ENCODE assay signal across 14 cellular contexts in genomic region chr13:28449826-28450773, GRCh38. TPM values are rescaled to one million over a fixed set of nuclear protein-coding genes. Genes with fewer than 3 reads are reported as not detected.
DNase-seq lines count a peak whose midpoint lies in the region; ATAC-seq and TF ChIP-seq lines count a peak whose summit lies in the region.
"Had no signal": no experiment of that assay in that cellular context is flagged by ENCODE, and none has a peak within 500 bp of the region (broad histone marks: within the 10 kb centered on the region; RNA-seq: fewer than 3 reads in every experiment).

No MANE protein-coding gene starts in this region.

- WGBS in prostate gland = 34% methylated on average over 8 of the region's 8 CpGs

- TF ChIP-seq CTCF in chondrocyte (IDR thresholded peaks at IDR 0.05) (no peak), retinal pigment epithelial cell (conservative IDR thresholded peaks at IDR 0.05; ENCODE audit: low read depth, low read length) (no peak), prostate gland (IDR thresholded peaks at IDR 0.05) (no peak), Peyer's patch (IDR thresholded peaks at IDR 0.05) (no peak)

- H3K4me1 Mint-ChIP-seq in chondrocyte (ENCODE audit: low read depth) = peaks cover 29% of the 10 kb centered on the region
- H3K4me1 Mint-ChIP-seq: activated naive CD4-positive, alpha-beta T cell treated with anti-CD3 and anti-CD28 coated beads, Interleukin-2, amount 10 ng/mL, durations not matched to agents 7 days and 5 days had no signal

- peaks cover 13% of the 10 kb centered on the region for H3K9me3 Mint-ChIP-seq in chondrocyte (ENCODE audit: low read depth)

- H3K4me3 ChIP-seq in retinal pigment epithelial cell (ENCODE audit: low read length) (no peak overlapping the region), prostate gland (no peak overlapping the region), Peyer's patch (no peak overlapping the region)

- no peak overlapping the region for H3K27ac ChIP-seq in prostate gland
- no peak overlapping the region for H3K27ac ChIP-seq in Peyer's patch
- H3K27ac ChIP-seq: neutrophil had no signal

- intact Hi-C loops in prostate gland (cut with DNase I) = no loop called here

- no peaks in the 10 kb centered on the region for H3K4me1 ChIP-seq in prostate gland (replicated peaks)
- H3K4me1 ChIP-seq in Peyer's patch = no peaks in the 10 kb centered on the region

- no peaks in the 10 kb centered on the region for H3K27me3 ChIP-seq in prostate gland (replicated peaks; ENCODE audit: insufficient read depth)
- no peaks in the 10 kb centered on the region for H3K27me3 ChIP-seq in Peyer's patch

- ATAC-seq in GM18520 (IDR thresholded peaks at IDR 0.05; ENCODE audit: unreplicated experiment) (peak; percentile 45), HG02852 (IDR thresholded peaks at IDR 0.05; ENCODE audit: unreplicated experiment) (peak; percentile 59), HG02610 (IDR thresholded peaks at IDR 0.05; ENCODE audit: unreplicated experiment) (no peak)
- ATAC-seq: activated CD8-positive, alpha-beta T cell treated with anti-CD3 and anti-CD28 coated beads for 36 hours had no signal

- peaks cover 3% of the 10 kb centered on the region for H3K36me3 Mint-ChIP-seq in chondrocyte (ENCODE audit: low read depth)
- H3K36me3 Mint-ChIP-seq: activated naive CD4-positive, alpha-beta T cell treated with anti-CD3 and anti-CD28 coated beads, Interleukin-2, amount 10 ng/mL, durations not matched to agents 7 days and 5 days had no signal

- DNase-seq in chondrocyte (ENCODE audit: low spot score) (no peak), retinal pigment epithelial cell (ENCODE audit: low read depth) (peak; percentile 32), prostate gland (ENCODE audit: low spot score) (no peak), NCI-H1436 (lab: John Stamatoyannopoulos, UW) (no peak), Peyer's patch (no peak)
- DNase-seq: activated CD8-positive, alpha-beta T cell treated with anti-CD3 and anti-CD28 coated beads for 36 hours; activated naive CD4-positive, alpha-beta T cell treated with anti-CD3 and anti-CD28 coated beads, Interleukin-2, amount 10 ng/mL, durations not matched to agents 7 days and 5 days; COR-L47; NCI-H2081; stimulated activated naive CD4-positive, alpha-beta T cell had no signal

- H3K36me3 ChIP-seq in prostate gland (no peaks in the 10 kb centered on the region), Peyer's patch (no peaks in the 10 kb centered on the region)
- H3K36me3 ChIP-seq: neutrophil had no signal

- peak overlapping the region; percentile 53 for H3K27ac Mint-ChIP-seq in chondrocyte (ENCODE audit: unreplicated experiment)
- H3K27ac Mint-ChIP-seq: activated CD8-positive, alpha-beta T cell treated with anti-CD3 and anti-CD28 coated beads for 36 hours; activated naive CD4-positive, alpha-beta T cell treated with anti-CD3 and anti-CD28 coated beads, Interleukin-2, amount 10 ng/mL, durations not matched to agents 7 days and 5 days had no signal

- no peaks in the 10 kb centered on the region for H3K27me3 Mint-ChIP-seq in chondrocyte (ENCODE audit: low read depth)
- H3K27me3 Mint-ChIP-seq: activated CD8-positive, alpha-beta T cell treated with anti-CD3 and anti-CD28 coated beads for 36 hours; activated naive CD4-positive, alpha-beta T cell treated with anti-CD3 and anti-CD28 coated beads, Interleukin-2, amount 10 ng/mL, durations not matched to agents 7 days and 5 days had no signal

- TF ChIP-seq POLR2A in prostate gland (IDR thresholded peaks at IDR 0.05) (no peak), Peyer's patch (IDR thresholded peaks at IDR 0.05) (no peak)

- no peak overlapping the region for H3K4me3 Mint-ChIP-seq in chondrocyte (ENCODE audit: unreplicated experiment)
- H3K4me3 Mint-ChIP-seq: activated CD8-positive, alpha-beta T cell treated with anti-CD3 and anti-CD28 coated beads for 36 hours; activated naive CD4-positive, alpha-beta T cell treated with anti-CD3 and anti-CD28 coated beads, Interleukin-2, amount 10 ng/mL, durations not matched to agents 7 days and 5 days had no signal

- no peaks in the 10 kb centered on the region for H3K9me3 ChIP-seq in prostate gland
- no peaks in the 10 kb centered on the region for H3K9me3 ChIP-seq in Peyer's patch

RNA-seq across cellular contexts. Expression of gene FLT1, which starts 44.8 kb away (rescaled TPM):
- 0.60 to 1.5 TPM (median 0.65 TPM) in 3 replicates for total RNA-seq in chondrocyte
- 10 to 100 TPM in 1 of 2 donors, 1 to 10 TPM in 1; 9.1 to 27.0 TPM for total RNA-seq in prostate gland
- 10 to 100 TPM in 1 of 4 donors, 1 to 10 TPM in 3; 3.0 to 14.0 (median 3.9) TPM for total RNA-seq in Peyer's patch
